Comparison of ENCODE assay signal across 11 cellular contexts in genomic region chr9:133275105-133276000, GRCh38. TPM values are rescaled to one million over a fixed set of nuclear protein-coding genes. Genes with fewer than 3 reads are reported as not detected.
DNase-seq lines count a peak whose midpoint lies in the region; ATAC-seq and TF ChIP-seq lines count a peak whose summit lies in the region.
"Had no signal": no experiment of that assay in that cellular context is flagged by ENCODE, and none has a peak within 500 bp of the region (broad histone marks: within the 10 kb centered on the region; RNA-seq: fewer than 3 reads in every experiment).

ABO (minus strand) TSS chr9:133275201.

- peak within 1 kb of the TSS; percentile 85 for H3K9ac ChIP-seq in mucosa of stomach (ENCODE audit: low read length)

- peaks cover 17% of the 10 kb centered on the region for H3K4me1 ChIP-seq in mucosa of stomach (ENCODE audit: control insufficient read depth, insufficient read depth, low read length)
- H3K4me1 ChIP-seq in Caco-2: peaks cover 8% of the 10 kb centered on the region

- BruUV-seq in Caco-2 (replicated peaks; lab: Mats Ljungman, UMichigan): no TSS peak

- H3K27ac Mint-ChIP-seq in type B pancreatic cell (no peak within 1 kb of the TSS), Caco-2 (ENCODE audit: unreplicated experiment) (no peak within 1 kb of the TSS)

- H3K36me3 Mint-ChIP-seq in type B pancreatic cell (no peaks in the 10 kb centered on the region), Caco-2 (ENCODE audit: insufficient read depth, unreplicated experiment) (no peaks in the 10 kb centered on the region)

- CTCF ChIA-PET in Caco-2 (lab: Charles Lee): no interaction called here

- intact Hi-C loops in Caco-2 (cut with micrococcal nuclease; ENCODE audit: unreplicated experiment): no loop called here

- peaks cover 7% of the 10 kb centered on the region for H3K4me1 Mint-ChIP-seq in type B pancreatic cell (ENCODE audit: unreplicated experiment)
- H3K4me1 Mint-ChIP-seq in Caco-2 (ENCODE audit: low read depth, unreplicated experiment): no peaks in the 10 kb centered on the region

- DNase-seq in NCI-H748 (lab: John Stamatoyannopoulos, UW; ENCODE audit: unreplicated experiment) (peak; percentile 54), NCI-H748 treated with DMSO at 0.1 percent for 48 hours (lab: John Stamatoyannopoulos, UW) (no peak), epithelial cell of proximal tubule (ENCODE audit: low read depth) (no peak), type B pancreatic cell (ENCODE audit: extremely low spot score, unreplicated experiment) (peak; percentile 70), Caco-2 (no peak), NK-92 (lab: John Stamatoyannopoulos, UW; ENCODE audit: unreplicated experiment) (no peak)
- DNase-seq: NCI-H526 treated with DMSO at 0.1 percent for 48 hours had no signal

- H3K4me3 Mint-ChIP-seq in type B pancreatic cell: peak within 1 kb of the TSS; percentile 82
- H3K4me3 Mint-ChIP-seq in Caco-2 (ENCODE audit: unreplicated experiment): no peak within 1 kb of the TSS

- H3K9me3 ChIP-seq in mucosa of stomach (ENCODE audit: control insufficient read depth, low read length) (no peaks in the 10 kb centered on the region), Caco-2 (peaks cover 7% of the 10 kb centered on the region; the same call in 1 of the 2 replicates)

- peak; percentile 2 for TF ChIP-seq CTCF in epithelial cell of proximal tubule (conservative IDR thresholded peaks at IDR 0.05; ENCODE audit: low read depth, low read length)
- TF ChIP-seq CTCF in type B pancreatic cell (conservative IDR thresholded peaks at IDR 0.05): no peak
- no peak for TF ChIP-seq CTCF in Caco-2 (IDR thresholded peaks at IDR 0.05; ENCODE audit: insufficient read depth in 1 of 2, low read depth in 1 of 2, low read length in 1 of 2, severe bottlenecking in 1 of 2, unreplicated experiment in 1 of 2)

- H3K4me3 ChIP-seq in epithelial cell of proximal tubule (ENCODE audit: low read depth, low read length) (peak within 1 kb of the TSS; percentile 64), mucosa of stomach (ENCODE audit: low read length) (peak within 1 kb of the TSS; percentile 67), Caco-2 (ENCODE audit: low read depth, low read length) (no peak within 1 kb of the TSS)

- no peaks in the 10 kb centered on the region for H3K9me3 Mint-ChIP-seq in type B pancreatic cell
- peaks cover 17% of the 10 kb centered on the region for H3K9me3 Mint-ChIP-seq in Caco-2 (ENCODE audit: unreplicated experiment)

- POLR2A ChIA-PET in Caco-2 (lab: Charles Lee): no interaction called here

- H3K27me3 Mint-ChIP-seq in type B pancreatic cell: peaks cover 68% of the 10 kb centered on the region
- no peaks in the 10 kb centered on the region for H3K27me3 Mint-ChIP-seq in Caco-2 (ENCODE audit: insufficient read depth, unreplicated experiment)

- ATAC-seq in HG03159 (IDR thresholded peaks at IDR 0.05; ENCODE audit: unreplicated experiment): no peak

- H3K36me3 ChIP-seq in mucosa of stomach (ENCODE audit: control insufficient read depth, insufficient read depth, low read length) (no peaks in the 10 kb centered on the region), Caco-2 (ENCODE audit: control insufficient read depth, insufficient read depth, low read length) (no peaks in the 10 kb centered on the region)

- no peaks in the 10 kb centered on the region for H3K27me3 ChIP-seq in mucosa of stomach (ENCODE audit: control insufficient read depth, insufficient read depth, low read length)
- no peaks in the 10 kb centered on the region for H3K27me3 ChIP-seq in Caco-2 (replicated peaks; ENCODE audit: control insufficient read depth, insufficient read depth, low read length)

RNA-seq across cellular contexts. Expression of gene ABO, which starts in this region (rescaled TPM):
- total RNA-seq in epithelial cell of proximal tubule (0.65 and 2.5 TPM in 2 replicates), type B pancreatic cell (ENCODE audit: low replicate concordance) (3.7 and 5.6 TPM in 2 replicates), Caco-2 (2022) (not detected in 2 replicates)
- total RNA-seq: pulmonary artery endothelial cell, temporal lobe had no signal

Comparison
In these comparisons a context has a peak if more than half of its experiments do, and no peak if none do; other contexts are left out.
1. DNase-seq: peak in NCI-H748 (single experiment) and type B pancreatic cell (single experiment); none in NCI-H748 treated with DMSO at 0.1 percent for 48 hours (single experiment), epithelial cell of proximal tubule (single experiment), Caco-2 (0 of 2) and NK-92 (single experiment).